Comparison of ENCODE assay signal across 15 cellular contexts in genomic region chr18:35917043-35917442, GRCh38.
DNase-seq lines count a peak whose midpoint lies in the region; ATAC-seq, FAIRE-seq and TF ChIP-seq lines count a peak whose summit lies in the region.
"Had no signal": no experiment of that assay in that cellular context is flagged by ENCODE, and none has a peak within 500 bp of the region (broad histone marks: within the 10 kb centered on the region; RNA-seq: fewer than 3 reads in every experiment).

No MANE protein-coding gene starts in this region.

- BruUV-seq in K562 (replicated peaks; lab: Mats Ljungman, UMichigan), result no TSS peak

- no peak for TF ChIP-seq EP300 in K562 (IDR thresholded peaks at IDR 0.05; ENCODE audit: low read length)

- H4K20me1 ChIP-seq in Karpas-422 (ENCODE audit: insufficient read depth, low read depth, low read length) (no peaks in the 10 kb centered on the region), K562 (replicated peaks; ENCODE audit: control insufficient read depth, insufficient read depth, low read length) (no peaks in the 10 kb centered on the region), neural progenitor cell (ENCODE audit: low read depth) (no peaks in the 10 kb centered on the region)

- H3K36me3 Mint-ChIP-seq in activated CD4-positive, alpha-beta T cell treated with anti-CD3 and anti-CD28 coated beads for 36 hours (ENCODE audit: low read depth), result no peaks in the 10 kb centered on the region
- H3K36me3 Mint-ChIP-seq in neural progenitor cell (no peaks in the 10 kb centered on the region), chondrocyte (ENCODE audit: low read depth) (no peaks in the 10 kb centered on the region)
- H3K36me3 Mint-ChIP-seq: activated naive CD4-positive, alpha-beta T cell treated with anti-CD3 and anti-CD28 coated beads, Interleukin-2, amount 50 U/mL, for 24 hours had no signal

- peak; percentile 37 to 65; a peak in 3 of 4 replicates for TF ChIP-seq RAD21 in K562 (CRISPR knock-in tag; conservative IDR thresholded peaks at IDR 0.05 in 1 of 2, IDR thresholded peaks at IDR 0.05 in 1 of 2)

- H3K27me3 ChIP-seq in Karpas-422 (ENCODE audit: low read length), result no peaks in the 10 kb centered on the region
- H3K27me3 ChIP-seq in K562 (ENCODE audit: control insufficient read depth in 2 of 2, insufficient read depth in 2 of 2, low read length in 2 of 2), result peaks cover 13 to 23% of the 10 kb centered on the region in 2 experiments
- no peaks in the 10 kb centered on the region for H3K27me3 ChIP-seq in neural progenitor cell
- H3K27me3 ChIP-seq: gastroesophageal sphincter, vagina had no signal

- no peak overlapping the region for H3K4me3 ChIP-seq in Karpas-422 (ENCODE audit: low read length)
- H3K4me3 ChIP-seq in K562, result no peak overlapping the region
- H3K4me3 ChIP-seq in neural progenitor cell, result no peak overlapping the region
- H3K4me3 ChIP-seq: gastroesophageal sphincter, vagina had no signal

- H3K4me3 Mint-ChIP-seq in activated CD4-positive, alpha-beta T cell treated with anti-CD3 and anti-CD28 coated beads for 36 hours, result no peak overlapping the region
- H3K4me3 Mint-ChIP-seq in neural progenitor cell, result no peak overlapping the region
- H3K4me3 Mint-ChIP-seq in chondrocyte (ENCODE audit: unreplicated experiment), result no peak overlapping the region
- H3K4me3 Mint-ChIP-seq: activated naive CD4-positive, alpha-beta T cell treated with anti-CD3 and anti-CD28 coated beads, Interleukin-2, amount 50 U/mL, for 24 hours had no signal

- H3K27me3 Mint-ChIP-seq in activated CD4-positive, alpha-beta T cell treated with anti-CD3 and anti-CD28 coated beads for 36 hours, result peaks cover 8% of the 10 kb centered on the region
- H3K27me3 Mint-ChIP-seq in neural progenitor cell (ENCODE audit: insufficient read depth, low read depth), result peaks cover 6% of the 10 kb centered on the region
- peaks cover 31% of the 10 kb centered on the region for H3K27me3 Mint-ChIP-seq in chondrocyte (ENCODE audit: low read depth)
- H3K27me3 Mint-ChIP-seq: activated naive CD4-positive, alpha-beta T cell treated with anti-CD3 and anti-CD28 coated beads, Interleukin-2, amount 50 U/mL, for 24 hours had no signal

- H2AFZ ChIP-seq in Karpas-422 (ENCODE audit: low read length) (no peak overlapping the region), K562 (ENCODE audit: low read depth, low read length) (no peak overlapping the region), neural progenitor cell (replicated peaks) (no peak overlapping the region)

- H3K4me2 ChIP-seq in Karpas-422 (ENCODE audit: low read depth, low read length, poor library complexity, severe bottlenecking) (no peak overlapping the region), K562 (ENCODE audit: insufficient read depth, low read length) (no peak overlapping the region), neural progenitor cell (no peak overlapping the region)

- no peaks in the 10 kb centered on the region for H3K9me2 ChIP-seq in Karpas-422 (replicated peaks; ENCODE audit: insufficient read depth, low read length)

- H3K27ac Mint-ChIP-seq in activated CD4-positive, alpha-beta T cell treated with anti-CD3 and anti-CD28 coated beads for 36 hours, result no peak overlapping the region
- H3K27ac Mint-ChIP-seq in neural progenitor cell (no peak overlapping the region), chondrocyte (ENCODE audit: unreplicated experiment) (no peak overlapping the region)
- H3K27ac Mint-ChIP-seq: activated naive CD4-positive, alpha-beta T cell treated with anti-CD3 and anti-CD28 coated beads, Interleukin-2, amount 50 U/mL, for 24 hours had no signal

- H3F3A ChIP-seq in neural progenitor cell (ENCODE audit: low read depth), result no peaks in the 10 kb centered on the region

- in situ Hi-C loops in K562 (cut with MboI), result no loop called here

- TF ChIP-seq CTCF in K562 (IDR thresholded peaks at IDR 0.05 in 2 of 3, conservative IDR thresholded peaks at IDR 0.05 in 1 of 3; ENCODE audit: insufficient read depth in 2 of 3, low read depth in 1 of 3, low read length in 3 of 3) (peak; percentile 41 to 63 (median 53); a peak in 5 of 6 replicates), neural progenitor cell (IDR thresholded peaks at IDR 0.05) (peak; percentile 13), chondrocyte (IDR thresholded peaks at IDR 0.05) (no peak)

- H3K27ac ChIP-seq in Karpas-422 (ENCODE audit: low read length), result no peak overlapping the region
- H3K27ac ChIP-seq in K562 (ENCODE audit: extremely low read depth, low read depth, low read length), result no peak overlapping the region
- H3K27ac ChIP-seq in neural progenitor cell, result no peak overlapping the region
- H3K27ac ChIP-seq: gastroesophageal sphincter, vagina had no signal

- no peaks in the 10 kb centered on the region for H3K9me3 Mint-ChIP-seq in activated CD4-positive, alpha-beta T cell treated with anti-CD3 and anti-CD28 coated beads for 36 hours (ENCODE audit: low read depth)
- H3K9me3 Mint-ChIP-seq in neural progenitor cell (no peaks in the 10 kb centered on the region), chondrocyte (ENCODE audit: low read depth) (no peaks in the 10 kb centered on the region)
- H3K9me3 Mint-ChIP-seq: activated naive CD4-positive, alpha-beta T cell treated with anti-CD3 and anti-CD28 coated beads, Interleukin-2, amount 50 U/mL, for 24 hours had no signal

- intact Hi-C loops in activated CD4-positive, alpha-beta T cell treated with anti-CD3 and anti-CD28 coated beads for 36 hours (cut with DNase I, micrococcal nuclease), result no loop called here
- intact Hi-C loops in K562 (cut with micrococcal nuclease), result no loop called here

- no peaks in the 10 kb centered on the region for H3K9me1 ChIP-seq in K562 (ENCODE audit: control insufficient read depth, insufficient read depth, low read length)

- H3K79me2 ChIP-seq in Karpas-422 (ENCODE audit: low read length) (no peaks in the 10 kb centered on the region), K562 (ENCODE audit: control insufficient read depth, insufficient read depth, low read length) (no peaks in the 10 kb centered on the region), neural progenitor cell (ENCODE audit: low read depth) (no peaks in the 10 kb centered on the region)

- peak; percentile 23 for FAIRE-seq in K562 (lab: Jason Lieb, UNC)

- peak; percentile 10 for DNase-seq in activated CD4-positive, alpha-beta T cell treated with anti-CD3 and anti-CD28 coated beads for 36 hours
- DNase-seq in activated CD4-positive, alpha-beta T cell treated with anti-CD3 and anti-CD28 coated beads for 4 hours, result no peak
- DNase-seq in Karpas-422, result peak; percentile 72
- DNase-seq in K562 (ENCODE audit: extremely low read depth in 1 of 4, low spot score in 3 of 4), result peak in 1 of 4 experiments; percentile 12
- no peak for DNase-seq in neural progenitor cell (ENCODE audit: low spot score)
- DNase-seq in NCI-H2227 treated with DMSO at 0.1 percent for 48 hours (lab: John Stamatoyannopoulos, UW), result no peak
- DNase-seq in chondrocyte (ENCODE audit: low spot score), result no peak
- DNase-seq: activated CD4-positive, alpha-beta T cell treated with anti-CD3 and anti-CD28 coated beads, Interleukin-2, amount 50 U/mL, for 1 hour; NCI-H1092 treated with DMSO at 0.1 percent for 48 hours; NCI-H446; T1000 had no signal

- TF ChIP-seq POLR2A in K562 (conservative IDR thresholded peaks at IDR 0.05), result no peak

- H3K9me3 ChIP-seq in Karpas-422 (ENCODE audit: low read length), result no peaks in the 10 kb centered on the region
- H3K9me3 ChIP-seq in K562 (replicated peaks; ENCODE audit: control insufficient read depth, insufficient read depth, low read depth, low read length), result no peaks in the 10 kb centered on the region
- H3K9me3 ChIP-seq in neural progenitor cell (ENCODE audit: low read depth), result no peaks in the 10 kb centered on the region
- H3K9me3 ChIP-seq: gastroesophageal sphincter, vagina had no signal

- POLR2A ChIA-PET in activated CD4-positive, alpha-beta T cell treated with anti-CD3 and anti-CD28 coated beads for 36 hours (lab: Charles Lee), result no interaction called here
- POLR2A ChIA-PET in K562 (lab: Yijun Ruan, JAX), result interaction anchor here (0.5 kb wide), 1 partner anchor 53 kb away, joined by 3 read pairs; no protein-coding TSS in a partner anchor

- H3K4me1 Mint-ChIP-seq in activated CD4-positive, alpha-beta T cell treated with anti-CD3 and anti-CD28 coated beads for 36 hours, result no peaks in the 10 kb centered on the region
- H3K4me1 Mint-ChIP-seq in neural progenitor cell (no peaks in the 10 kb centered on the region), chondrocyte (ENCODE audit: low read depth) (no peaks in the 10 kb centered on the region)
- H3K4me1 Mint-ChIP-seq: activated naive CD4-positive, alpha-beta T cell treated with anti-CD3 and anti-CD28 coated beads, Interleukin-2, amount 50 U/mL, for 24 hours had no signal

- H3K36me3 ChIP-seq in Karpas-422 (ENCODE audit: insufficient read depth, low read length), result no peaks in the 10 kb centered on the region
- no peaks in the 10 kb centered on the region for H3K36me3 ChIP-seq in K562 (ENCODE audit: control insufficient read depth, insufficient read depth, low read length)
- no peaks in the 10 kb centered on the region for H3K36me3 ChIP-seq in neural progenitor cell
- H3K36me3 ChIP-seq: gastroesophageal sphincter, vagina had no signal

- H3K4me1 ChIP-seq in Karpas-422 (ENCODE audit: low read length) (peaks cover 53% of the 10 kb centered on the region), K562 (replicated peaks in 1 of 2; ENCODE audit: control insufficient read depth in 2 of 2, insufficient read depth in 2 of 2, low read length in 2 of 2) (no peaks in the 10 kb centered on the region), neural progenitor cell (peaks cover 5% of the 10 kb centered on the region)
- H3K4me1 ChIP-seq: gastroesophageal sphincter, vagina had no signal

- ATAC-seq in activated CD4-positive, alpha-beta T cell treated with anti-CD3 and anti-CD28 coated beads for 36 hours, result no peak
- ATAC-seq in K562, result peak; percentile 71
- ATAC-seq in SK-N-SH treated with all-trans-retinoic acid at 6 μM for 48 hours, result no peak
- ATAC-seq: gastroesophageal sphincter had no signal

- H3K9ac ChIP-seq in Karpas-422 (ENCODE audit: low read length) (no peak overlapping the region), K562 (ENCODE audit: insufficient read depth in 1 of 2, low read depth in 2 of 2, low read length in 2 of 2) (no peak overlapping the region), neural progenitor cell (no peak overlapping the region)

- CTCF ChIA-PET in activated CD4-positive, alpha-beta T cell treated with anti-CD3 and anti-CD28 coated beads for 36 hours (lab: Charles Lee), result interaction anchor here (1.3 kb wide), 1 partner anchor 179 kb away, joined by 4 read pairs; no protein-coding TSS in a partner anchor
- CTCF ChIA-PET in K562 (lab: Yijun Ruan, JAX; ENCODE audit: low intra/inter-chr PET ratio), result interaction anchor here (0.9 kb wide), 1 partner anchor 34 kb away, joined by 3 read pairs; no protein-coding TSS in a partner anchor

TF ChIP-seq in K562, 482 proteins besides CTCF, POLR2A, EP300 and RAD21 (continues in another document):
- TF ChIP-seq SMC3 (conservative IDR thresholded peaks at IDR 0.05; ENCODE audit: insufficient read depth, low read depth, low read length) (peak; percentile 19; the same call in 1 of the 2 replicates), ZNF316 (IDR thresholded peaks at IDR 0.05) (no peak)

TF ChIP-seq in SK-N-SH treated with all-trans-retinoic acid at 6 μM for 48 hours, 23 proteins besides CTCF, POLR2A, EP300 and RAD21:
- TF ChIP-seq TCF4 (CRISPR knock-in tag; IDR thresholded peaks at IDR 0.05; ENCODE audit: borderline replicate concordance), result no peak

Comparison
In these comparisons a context has a peak if more than half of its experiments do, and no peak if none do; other contexts are left out.
1. DNase-seq: peak in activated CD4-positive, alpha-beta T cell treated with anti-CD3 and anti-CD28 coated beads for 36 hours (single experiment) and Karpas-422 (single experiment); none in activated CD4-positive, alpha-beta T cell treated with anti-CD3 and anti-CD28 coated beads for 4 hours (0 of 2), neural progenitor cell (single experiment), NCI-H2227 treated with DMSO at 0.1 percent for 48 hours (single experiment) and chondrocyte (single experiment).